ENCODE assay signal across 1 cellular context in the genomic region with DNA sequence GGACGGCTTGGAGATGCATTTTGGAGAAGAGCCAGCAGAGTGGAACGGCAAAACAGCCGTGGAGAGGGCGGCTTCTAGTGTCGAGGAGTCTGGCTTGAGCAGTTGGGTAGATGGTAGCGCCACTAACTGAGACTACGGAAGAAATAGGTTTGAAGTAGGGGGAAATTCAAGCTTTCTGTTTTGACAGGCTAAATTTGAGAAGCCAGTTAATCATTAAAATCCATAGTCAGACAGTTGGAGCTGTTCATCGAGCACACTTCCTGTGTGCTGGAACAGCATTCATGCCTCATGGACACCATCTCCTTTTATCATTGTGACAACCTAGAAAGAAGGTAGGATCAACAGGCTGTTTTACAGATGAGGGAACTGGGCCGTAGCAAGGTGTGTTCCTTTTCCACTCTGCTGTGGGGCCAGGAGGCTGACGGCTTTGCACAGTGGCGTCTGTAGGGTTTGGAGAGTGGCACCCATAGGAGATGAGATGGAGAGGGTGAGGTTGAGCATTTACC.
TF ChIP-seq lines count a peak whose summit lies in the region.

No MANE protein-coding gene starts in this region.

TF ChIP-seq in IMR-90, 13 proteins besides CTCF, POLR2A, EP300 and RAD21:
- no peak for TF ChIP-seq SMC3 (IDR thresholded peaks at IDR 0.05; ENCODE audit: low read depth, low read length)
- TF ChIP-seq, protein P1, sequence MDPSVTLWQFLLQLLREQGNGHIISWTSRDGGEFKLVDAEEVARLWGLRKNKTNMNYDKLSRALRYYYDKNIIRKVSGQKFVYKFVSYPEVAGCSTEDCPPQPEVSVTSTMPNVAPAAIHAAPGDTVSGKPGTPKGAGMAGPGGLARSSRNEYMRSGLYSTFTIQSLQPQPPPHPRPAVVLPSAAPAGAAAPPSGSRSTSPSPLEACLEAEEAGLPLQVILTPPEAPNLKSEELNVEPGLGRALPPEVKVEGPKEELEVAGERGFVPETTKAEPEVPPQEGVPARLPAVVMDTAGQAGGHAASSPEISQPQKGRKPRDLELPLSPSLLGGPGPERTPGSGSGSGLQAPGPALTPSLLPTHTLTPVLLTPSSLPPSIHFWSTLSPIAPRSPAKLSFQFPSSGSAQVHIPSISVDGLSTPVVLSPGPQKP (IDR thresholded peaks at IDR 0.05; ENCODE audit: borderline replicate concordance, low read depth, low read length) = no peak
- TF ChIP-seq MXI1 (IDR thresholded peaks at IDR 0.05; ENCODE audit: borderline replicate concordance, low read depth, low read length) = no peak
- TF ChIP-seq MAZ (IDR thresholded peaks at IDR 0.05; ENCODE audit: borderline replicate concordance, low read depth, low read length) = no peak
- no peak for TF ChIP-seq MAFK (IDR thresholded peaks at IDR 0.05; ENCODE audit: low read depth, low read length)
- TF ChIP-seq, protein P2, sequence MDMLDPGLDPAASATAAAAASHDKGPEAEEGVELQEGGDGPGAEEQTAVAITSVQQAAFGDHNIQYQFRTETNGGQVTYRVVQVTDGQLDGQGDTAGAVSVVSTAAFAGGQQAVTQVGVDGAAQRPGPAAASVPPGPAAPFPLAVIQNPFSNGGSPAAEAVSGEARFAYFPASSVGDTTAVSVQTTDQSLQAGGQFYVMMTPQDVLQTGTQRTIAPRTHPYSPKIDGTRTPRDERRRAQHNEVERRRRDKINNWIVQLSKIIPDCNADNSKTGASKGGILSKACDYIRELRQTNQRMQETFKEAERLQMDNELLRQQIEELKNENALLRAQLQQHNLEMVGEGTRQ (IDR thresholded peaks at IDR 0.05; ENCODE audit: low read depth, low read length) = no peak
- no peak for TF ChIP-seq RCOR1 (IDR thresholded peaks at IDR 0.05; ENCODE audit: insufficient replicate concordance, low read length)
- TF ChIP-seq RFX5 (IDR thresholded peaks at IDR 0.05; ENCODE audit: low read depth, low read length) = no peak
- no peak for TF ChIP-seq CHD1 (IDR thresholded peaks at IDR 0.05; ENCODE audit: low read depth, low read length)
- no peak for TF ChIP-seq BHLHE40 (IDR thresholded peaks at IDR 0.05; ENCODE audit: low read depth, low read length)
- no peak for TF ChIP-seq CEBPB (IDR thresholded peaks at IDR 0.05; ENCODE audit: low read depth, low read length)
- no peak for TF ChIP-seq FOS (IDR thresholded peaks at IDR 0.05; ENCODE audit: low read depth, low read length)
- no peak for TF ChIP-seq NFE2L2 (IDR thresholded peaks at IDR 0.05; ENCODE audit: low read depth, low read length)
